ENCODE assay signal across 17 cellular contexts in genomic region chr12:71654200-71654599, GRCh38.
"Had no signal": no experiment of that assay in that cellular context is flagged by ENCODE, and none has a peak within 500 bp of the region (broad histone marks: within the 10 kb centered on the region; RNA-seq: fewer than 3 reads in every experiment).

No MANE protein-coding gene starts in this region.

- H3K27ac Mint-ChIP-seq: activated naive CD8-positive, alpha-beta T cell treated with anti-CD3 and anti-CD28 coated beads, Interleukin-2, amount 10 ng/mL, durations not matched to agents 7 days and 5 days had no signal

- H3K27me3 ChIP-seq: cardiac muscle cell, gastrocnemius medialis, heart right ventricle, sigmoid colon, testis had no signal

- ATAC-seq: gastrocnemius medialis; heart right ventricle; left lobe of liver; psoas muscle; SK-N-SH treated with all-trans-retinoic acid at 6 μM for 48 hours; stimulated activated naive CD8-positive, alpha-beta T cell treated with anti-CD3 and anti-CD28 coated beads, Interleukin-15, Interleukin-2, amounts not matched to agents 100 U/mL and 50 U/mL, for 24 hours had no signal

- H3K4me3 ChIP-seq: cardiac muscle cell, gastrocnemius medialis, heart right ventricle, psoas muscle, sigmoid colon, testis had no signal

- H3K9me3 ChIP-seq: gastrocnemius medialis, sigmoid colon, testis had no signal

- DNase-seq: activated CD4-positive, alpha-beta memory T cell treated with anti-CD3 and anti-CD28 coated beads, Interleukin-2, amount 10 ng/mL, durations not matched to agents 7 days and 5 days; activated CD4-positive, alpha-beta T cell treated with anti-CD3 and anti-CD28 coated beads for 1 hour; activated CD8-positive, alpha-beta memory T cell treated with anti-CD3 and anti-CD28 coated beads, Interleukin-2, amount 50 U/mL, for 48 hours; activated effector memory CD4-positive, alpha-beta T cell treated with Interleukin-2 at 50 U/mL for 16 hours; activated naive CD8-positive, alpha-beta T cell treated with anti-CD3 and anti-CD28 coated beads, Interleukin-2, amount 10 ng/mL, durations not matched to agents 7 days and 5 days; gastrocnemius medialis; heart right ventricle; islet precursor cell; psoas muscle; sigmoid colon; stimulated activated CD4-positive, alpha-beta T cell treated with anti-CD3 and anti-CD28 coated beads, Interleukin-12 subunit alpha, Interleukin-12 subunit beta, amount 100 ng/mL, for 4 hours; stimulated activated naive CD8-positive, alpha-beta T cell treated with anti-CD3 and anti-CD28 coated beads, Interleukin-15, Interleukin-2, amounts not matched to agents 100 U/mL and 50 U/mL, for 24 hours; testis had no signal

- H3K9me3 Mint-ChIP-seq: activated CD4-positive, alpha-beta memory T cell treated with anti-CD3 and anti-CD28 coated beads, Interleukin-2, amount 10 ng/mL, durations not matched to agents 7 days and 5 days; memory B cell had no signal

- H3K27me3 Mint-ChIP-seq: activated CD4-positive, alpha-beta memory T cell treated with anti-CD3 and anti-CD28 coated beads, Interleukin-2, amount 10 ng/mL, durations not matched to agents 7 days and 5 days; activated naive CD8-positive, alpha-beta T cell treated with anti-CD3 and anti-CD28 coated beads, Interleukin-2, amount 10 ng/mL, durations not matched to agents 7 days and 5 days; memory B cell had no signal

- H3K4me3 Mint-ChIP-seq: activated CD4-positive, alpha-beta memory T cell treated with anti-CD3 and anti-CD28 coated beads, Interleukin-2, amount 10 ng/mL, durations not matched to agents 7 days and 5 days; activated naive CD8-positive, alpha-beta T cell treated with anti-CD3 and anti-CD28 coated beads, Interleukin-2, amount 10 ng/mL, durations not matched to agents 7 days and 5 days; memory B cell had no signal

- H3K27ac ChIP-seq: cardiac muscle cell, gastrocnemius medialis, heart right ventricle, psoas muscle, sigmoid colon, testis had no signal

- H3K4me1 ChIP-seq: testis had no signal
